In genomic region chr16:27374794-27375499, GRCh38 we compare ENCODE assay signal across 2 cellular contexts.
TF ChIP-seq lines count a peak whose summit lies in the region.

No MANE protein-coding gene starts in this region.

TF ChIP-seq in IMR-90, 13 proteins besides CTCF, POLR2A, EP300 and RAD21:
- peak; percentile 98 for TF ChIP-seq USF2 (IDR thresholded peaks at IDR 0.05; ENCODE audit: low read depth, low read length)
- TF ChIP-seq RFX5 (IDR thresholded peaks at IDR 0.05; ENCODE audit: low read depth, low read length): no peak
- peak; percentile 64 for TF ChIP-seq SMC3 (IDR thresholded peaks at IDR 0.05; ENCODE audit: low read depth, low read length)
- no peak for TF ChIP-seq NFE2L2 (IDR thresholded peaks at IDR 0.05; ENCODE audit: low read depth, low read length)
- no peak for TF ChIP-seq MAFK (IDR thresholded peaks at IDR 0.05; ENCODE audit: low read depth, low read length)
- TF ChIP-seq CEBPB (IDR thresholded peaks at IDR 0.05; ENCODE audit: low read depth, low read length): no peak
- no peak for TF ChIP-seq MXI1 (IDR thresholded peaks at IDR 0.05; ENCODE audit: borderline replicate concordance, low read depth, low read length)

TF ChIP-seq in GM12878, 131 proteins besides CTCF, POLR2A, EP300 and RAD21 (continues in another document):
- TF ChIP-seq NFIC (IDR thresholded peaks at IDR 0.05; ENCODE audit: low read depth, low read length) (peak; percentile 45; the same call in 1 of the 2 replicates), TCF7 (IDR thresholded peaks at IDR 0.05; ENCODE audit: borderline replicate concordance) (no peak), CREM (IDR thresholded peaks at IDR 0.05; ENCODE audit: low read depth) (0 out of 2 replicates have a peak, but pooled peaks have one; percentile 5), PAX8 (IDR thresholded peaks at IDR 0.05) (no peak), EED (IDR thresholded peaks at IDR 0.05; ENCODE audit: low read depth) (peak; percentile 47), GATAD2B (conservative IDR thresholded peaks at IDR 0.05; ENCODE audit: low read depth) (0 out of 2 replicates have a peak, but pooled peaks have one; percentile 45), REST (IDR thresholded peaks at IDR 0.05; ENCODE audit: low read depth, low read length) (no peak), NKRF (conservative IDR thresholded peaks at IDR 0.05) (no peak), TBL1XR1 (IDR thresholded peaks at IDR 0.05; ENCODE audit: low read depth, low read length) (no peak), MTA2 (IDR thresholded peaks at IDR 0.05; ENCODE audit: low read depth) (no peak), POLR2AphosphoS5 (IDR thresholded peaks at IDR 0.05; ENCODE audit: low read length) (peak; percentile 87), SMARCA5 (IDR thresholded peaks at IDR 0.05) (no peak; the same call in 1 of the 2 replicates), TCF3 (IDR thresholded peaks at IDR 0.05; ENCODE audit: borderline replicate concordance, insufficient read depth, low read depth, low read length) (no peak), HSF1 (IDR thresholded peaks at IDR 0.05; ENCODE audit: low read depth, low read length) (no peak), CREB1 (IDR thresholded peaks at IDR 0.05; ENCODE audit: low read depth) (no peak), MEF2B (IDR thresholded peaks at IDR 0.05; ENCODE audit: partially characterized antibody, poor library complexity, severe bottlenecking) (no peak), PML (IDR thresholded peaks at IDR 0.05; ENCODE audit: low read length) (0 out of 2 replicates have a peak, but pooled peaks have one; percentile 64), SUPT20H (IDR thresholded peaks at IDR 0.05; ENCODE audit: borderline replicate concordance, control insufficient read depth, low read depth, low read length) (no peak), ATF3 (IDR thresholded peaks at IDR 0.05; ENCODE audit: borderline replicate concordance, extremely low read depth, low read depth, low read length) (peak; percentile 84; the same call in 1 of the 2 replicates), IRF3 (IDR thresholded peaks at IDR 0.05) (peak; percentile 55; the same call in 1 of the 2 replicates), RCOR1 (conservative IDR thresholded peaks at IDR 0.05; ENCODE audit: low read depth, low read length) (no peak; the same call in 1 of the 2 replicates), BCL11A (IDR thresholded peaks at IDR 0.05; ENCODE audit: low read depth, low read length) (no peak), HDAC6 (IDR thresholded peaks at IDR 0.05; ENCODE audit: unreplicated experiment) (no peak), SMAD5 (IDR thresholded peaks at IDR 0.05; ENCODE audit: low read depth) (peak; percentile 43; the same call in 1 of the 2 replicates), TAF1 (IDR thresholded peaks at IDR 0.05; ENCODE audit: borderline replicate concordance, low read depth, low read length) (peak; percentile 78), NR2F1 (conservative IDR thresholded peaks at IDR 0.05) (peak; percentile 63), RUNX3 (IDR thresholded peaks at IDR 0.05; ENCODE audit: low read length) (peak; percentile 30; the same call in 1 of the 2 replicates), SIX5 (IDR thresholded peaks at IDR 0.05; ENCODE audit: low read depth, low read length, severe bottlenecking) (no peak), ZNF274 (IDR thresholded peaks at IDR 0.05; ENCODE audit: insufficient read depth, insufficient read length) (no peak), CHD4 (IDR thresholded peaks at IDR 0.05) (no peak), BRCA1 (IDR thresholded peaks at IDR 0.05; ENCODE audit: low read depth, low read length) (no peak), ZBTB11 (CRISPR knock-in tag; IDR thresholded peaks at IDR 0.05) (no peak), HDGF (IDR thresholded peaks at IDR 0.05) (peak; percentile 97), ZBTB4 (CRISPR knock-in tag; IDR thresholded peaks at IDR 0.05) (no peak), SMC3 (IDR thresholded peaks at IDR 0.05; ENCODE audit: borderline replicate concordance, low read length) (no peak; the same call in 1 of the 2 replicates), ETV6 (conservative IDR thresholded peaks at IDR 0.05 in 1 of 2, IDR thresholded peaks at IDR 0.05 in 1 of 2; ENCODE audit: borderline replicate concordance in 1 of 2, low read depth in 1 of 2) (no peak), SUZ12 (IDR thresholded peaks at IDR 0.05; ENCODE audit: unreplicated experiment) (no peak), FOXK2 (IDR thresholded peaks at IDR 0.05) (no peak; the same call in 1 of the 2 replicates), E4F1 (IDR thresholded peaks at IDR 0.05; ENCODE audit: borderline replicate concordance, partially characterized antibody) (no peak)
